In genomic region chr1:29825274-29825940, GRCh38 we compare ENCODE assay signal across 14 cellular contexts.
DNase-seq lines count a peak whose midpoint lies in the region; ATAC-seq, FAIRE-seq and TF ChIP-seq lines count a peak whose summit lies in the region.
"Had no signal": no experiment of that assay in that cellular context is flagged by ENCODE, and none has a peak within 500 bp of the region (broad histone marks: within the 10 kb centered on the region; RNA-seq: fewer than 3 reads in every experiment).

No MANE protein-coding gene starts in this region.

- intact Hi-C loops in sciatic nerve (cut with DNase I), result no loop called here

- no peaks in the 10 kb centered on the region for H3K79me1 ChIP-seq in H1 (ENCODE audit: low read depth, low read length)

- peaks cover 0 to 21% (median 0%) of the 10 kb centered on the region in 11 experiments; a peak in 5 of 22 replicates for H3K27me3 ChIP-seq in BLaER1 treated with 17β-estradiol and CSF1 and Interleukin-3, amounts not matched to agents 10 nM and 100 nM
- no peaks in the 10 kb centered on the region for H3K27me3 ChIP-seq in H1 (replicated peaks in 1 of 4; ENCODE audit: control insufficient read depth in 3 of 4, extremely low read depth in 1 of 4, insufficient read depth in 3 of 4, low read length in 3 of 4)
- H3K27me3 ChIP-seq: Peyer's patch had no signal

- H3K4me2 ChIP-seq in BLaER1 treated with 17β-estradiol and CSF1 and Interleukin-3, amounts not matched to agents 10 nM and 100 nM, result peak overlapping the region in 7 of 11 experiments; percentile 23 to 86 (median 85); a peak in 9 of 22 replicates
- no peak overlapping the region for H3K4me2 ChIP-seq in H1 (ENCODE audit: insufficient read depth in 1 of 2, low read depth in 2 of 2, low read length in 2 of 2)

- 87% methylated on average over 15 of the region's 15 CpGs; no CpG with 5 or more reads in 1 of the 2 experiments for WGBS in H1 (ENCODE audit: extremely low coverage in 1 of 2, insufficient coverage in 1 of 2, insufficient read length in 1 of 2, insufficient replicate concordance in 2 of 2, low coverage in 1 of 2, low lambda C conversion rate in 2 of 2, missing lambda C conversion rate in 1 of 2), 2 experiments

- H3K18ac ChIP-seq in H1 (ENCODE audit: extremely low read depth, low read length), result no peak overlapping the region

- CTCF ChIA-PET in HEK293 (lab: Yijun Ruan, JAX) (no interaction called here), H1 (lab: Charles Lee; ENCODE audit: partially characterized antibody) (interaction anchor here (0.7 kb wide), 1 partner anchor 12 kb away, joined by 3 read pairs; no protein-coding TSS in a partner anchor)

- no peaks in the 10 kb centered on the region for H4K20me1 ChIP-seq in BLaER1 treated with 17β-estradiol and CSF1 and Interleukin-3, amounts not matched to agents 10 nM and 100 nM
- peaks cover 0 to 10% of the 10 kb centered on the region in 2 experiments for H4K20me1 ChIP-seq in H1 (replicated peaks in 1 of 2; ENCODE audit: control insufficient read depth in 1 of 2, insufficient read depth in 2 of 2, low read length in 2 of 2)

- DNase-seq in H1 (ENCODE audit: low read depth in 1 of 2, low spot score in 2 of 2) (peak in 1 of 2 experiments; percentile 4), sciatic nerve (ENCODE audit: low spot score) (peak; percentile 15), NCI-H345 (lab: John Stamatoyannopoulos, UW) (no peak), HT-29 (ENCODE audit: low spot score) (no peak), NCI-H146 (lab: John Stamatoyannopoulos, UW) (no peak)
- DNase-seq: NCI-H2081 treated with DMSO at 0.1 percent for 48 hours; NCI-H510A; NCI-H748 treated with DMSO at 0.1 percent for 48 hours; NK-92 treated with Interleukin-12 subunit alpha and Interleukin-12 subunit beta, amount 100 ng/mL, for 24 hours had no signal

- H4K91ac ChIP-seq in H1 (replicated peaks; ENCODE audit: insufficient read length, low read length), result peak overlapping the region; percentile 81

- no peak for FAIRE-seq in H1 (lab: Jason Lieb, UNC)
- FAIRE-seq: H54 had no signal

- H3K4ac ChIP-seq in H1 (replicated peaks; ENCODE audit: insufficient read length, low read depth, low read length), result peak overlapping the region; percentile 54

- H2BK5ac ChIP-seq in H1 (ENCODE audit: low read depth, low read length), result peak overlapping the region; percentile 66; the same call in 1 of the 2 replicates

- no peak for TF ChIP-seq RAD21 in H1 (IDR thresholded peaks at IDR 0.05 in 1 of 2, conservative IDR thresholded peaks at IDR 0.05 in 1 of 2; ENCODE audit: low read depth in 2 of 2, low read length in 2 of 2)

- no peak for TF ChIP-seq EP300 in H1 (IDR thresholded peaks at IDR 0.05; ENCODE audit: borderline replicate concordance in 1 of 2, low read depth in 2 of 2, low read length in 2 of 2)

- no peak for TF ChIP-seq POLR2A in H1 (IDR thresholded peaks at IDR 0.05; ENCODE audit: control extremely low read depth in 1 of 2, low read depth in 2 of 2, low read length in 2 of 2)

- H3K23me2 ChIP-seq in H1 (ENCODE audit: low read depth, low read length), result peaks cover 9% of the 10 kb centered on the region; the same call in 1 of the 2 replicates

- H3K4me3 ChIP-seq in BLaER1 treated with 17β-estradiol and CSF1 and Interleukin-3, amounts not matched to agents 10 nM and 100 nM, result no peak overlapping the region
- H3K4me3 ChIP-seq in HEK293 (ENCODE audit: low read depth, low read length) (no peak overlapping the region), H1 (ENCODE audit: extremely low read depth in 1 of 4, insufficient read depth in 2 of 4, low read depth in 3 of 4, low read length in 4 of 4) (no peak overlapping the region)
- H3K4me3 ChIP-seq: Peyer's patch had no signal

- H2BK120ac ChIP-seq in H1 (replicated peaks; ENCODE audit: low read depth, low read length), result no peak overlapping the region

- peak overlapping the region; percentile 37 for H3K56ac ChIP-seq in H1 (replicated peaks; ENCODE audit: insufficient read length, low read depth, low read length)

- H3K14ac ChIP-seq in H1 (ENCODE audit: insufficient read length), result no peak overlapping the region

- H3K9me3 ChIP-seq in BLaER1 treated with 17β-estradiol and CSF1 and Interleukin-3, amounts not matched to agents 10 nM and 100 nM (replicated peaks in 1 of 11), result no peaks in the 10 kb centered on the region
- H3K9me3 ChIP-seq in HEK293 (ENCODE audit: control insufficient read depth, insufficient read depth, low read depth, low read length) (no peaks in the 10 kb centered on the region), H1 (ENCODE audit: insufficient read depth in 2 of 2, low read depth in 1 of 2, low read length in 1 of 2) (no peaks in the 10 kb centered on the region)
- H3K9me3 ChIP-seq: Peyer's patch had no signal

- no peak overlapping the region for H2AFZ ChIP-seq in H1 (ENCODE audit: low read length)

- H3K9ac ChIP-seq in BLaER1 treated with 17β-estradiol and CSF1 and Interleukin-3, amounts not matched to agents 10 nM and 100 nM, result no peak overlapping the region
- H3K9ac ChIP-seq in H1 (replicated peaks in 1 of 4; ENCODE audit: extremely low read depth in 1 of 4, low read depth in 3 of 4, low read length in 3 of 4), result no peak overlapping the region

- H3K23ac ChIP-seq in H1 (ENCODE audit: insufficient read length), result no peak overlapping the region

- H3K27ac ChIP-seq in BLaER1 treated with 17β-estradiol and CSF1 and Interleukin-3, amounts not matched to agents 10 nM and 100 nM, result no peak overlapping the region
- no peak overlapping the region for H3K27ac ChIP-seq in HEK293 (ENCODE audit: extremely low read depth, low read depth, low read length)
- H3K27ac ChIP-seq in H1 (ENCODE audit: low read depth, low read length), result no peak overlapping the region
- H3K27ac ChIP-seq: HL-60, Peyer's patch had no signal

- H4K5ac ChIP-seq in H1 (ENCODE audit: insufficient read length, low read depth, low read length), result no peak overlapping the region

- POLR2A ChIA-PET in HEK293 (lab: Yijun Ruan, JAX), result no interaction called here
- POLR2A ChIA-PET in H1 (lab: Charles Lee; ENCODE audit: partially characterized antibody), result no interaction called here

- TF ChIP-seq CTCF in HEK293 (tag by site-specific recombination; IDR thresholded peaks at IDR 0.05) (no peak), H1 (IDR thresholded peaks at IDR 0.05; ENCODE audit: control extremely low read depth in 1 of 3, insufficient read depth in 1 of 3, low read depth in 1 of 3, low read length in 3 of 3) (no peak)

- peak overlapping the region; percentile 96 for H2AK5ac ChIP-seq in H1 (ENCODE audit: low read depth, low read length)

- H3K79me2 ChIP-seq in H1 (ENCODE audit: control insufficient read depth in 1 of 2, insufficient read depth in 2 of 2, low read length in 2 of 2), result no peaks in the 10 kb centered on the region

- ATAC-seq in sciatic nerve, result no peak

- H3K36me3 ChIP-seq in BLaER1 treated with 17β-estradiol and CSF1 and Interleukin-3, amounts not matched to agents 10 nM and 100 nM, result no peaks in the 10 kb centered on the region
- H3K36me3 ChIP-seq in HEK293 (ENCODE audit: control insufficient read depth in 2 of 2, insufficient read depth in 1 of 2, low read length in 2 of 2), result no peaks in the 10 kb centered on the region
- H3K36me3 ChIP-seq in H1 (ENCODE audit: control insufficient read depth in 2 of 4, insufficient read depth in 4 of 4, low read length in 3 of 4), result no peaks in the 10 kb centered on the region
- H3K36me3 ChIP-seq: Peyer's patch had no signal

- no peak overlapping the region for H4K8ac ChIP-seq in H1 (ENCODE audit: extremely low read depth, insufficient read depth, low read length)

- peak overlapping the region; percentile 77; the same call in 1 of the 2 replicates for H2BK12ac ChIP-seq in H1 (ENCODE audit: low read depth, low read length)

- no peak overlapping the region for H2BK20ac ChIP-seq in H1 (ENCODE audit: low read length)

- peaks cover 8 to 65% (median 59%) of the 10 kb centered on the region in 10 experiments; a peak in 19 of 20 replicates for H3K4me1 ChIP-seq in BLaER1 treated with 17β-estradiol and CSF1 and Interleukin-3, amounts not matched to agents 10 nM and 100 nM
- H3K4me1 ChIP-seq in HEK293 (ENCODE audit: control insufficient read depth, insufficient read depth, low read length) (no peaks in the 10 kb centered on the region), H1 (replicated peaks in 1 of 4; ENCODE audit: control insufficient read depth in 3 of 4, insufficient read depth in 4 of 4, low read length in 3 of 4) (peaks cover 0 to 4% (median 1%) of the 10 kb centered on the region in 4 experiments; a peak in 2 of 7 replicates)
- H3K4me1 ChIP-seq: Peyer's patch had no signal

- 0 out of 2 replicates have a peak overlapping the region, but pooled peaks have one; percentile 34 for H2BK15ac ChIP-seq in H1 (ENCODE audit: low read length)

TF ChIP-seq in HEK293, 187 proteins besides CTCF, POLR2A, EP300 and RAD21 (continues in another document):
- TF ChIP-seq ZNF18 (tag by site-specific recombination; IDR thresholded peaks at IDR 0.05), result peak; percentile 58

TF ChIP-seq in H1, 55 proteins besides CTCF, POLR2A, EP300 and RAD21:
- no peak for TF ChIP-seq RBBP5 (IDR thresholded peaks at IDR 0.05; ENCODE audit: borderline replicate concordance, low read depth, low read length)
- no peak for TF ChIP-seq BACH1 (IDR thresholded peaks at IDR 0.05; ENCODE audit: low read length)
- no peak for TF ChIP-seq JUND (IDR thresholded peaks at IDR 0.05; ENCODE audit: low read length)
- no peak for TF ChIP-seq TAF7 (optimal IDR thresholded peaks at IDR 0.05; ENCODE audit: borderline replicate concordance, low read depth, low read length)
- no peak for TF ChIP-seq RNF2 (IDR thresholded peaks at IDR 0.05; ENCODE audit: borderline replicate concordance, low read depth, low read length, missing control alignments, poor library complexity, severe bottlenecking)

Comparison
In these comparisons a context has a peak if more than half of its experiments do, and no peak if none do; other contexts are left out.
1. H3K4me2 ChIP-seq: peak in BLaER1 treated with 17β-estradiol and CSF1 and Interleukin-3, amounts not matched to agents 10 nM and 100 nM (7 of 11); none in H1 (0 of 2).